8 cellular contexts compared by ENCODE assay signal in genomic region chr14:62117718-62118164, GRCh38.
DNase-seq lines count a peak whose midpoint lies in the region; ATAC-seq and TF ChIP-seq lines count a peak whose summit lies in the region.

No MANE protein-coding gene starts in this region.

- H3K27me3 Mint-ChIP-seq in CD8-positive, alpha-beta T cell (ENCODE audit: low read depth), result peaks cover 76% of the 10 kb centered on the region
- peaks cover 14% of the 10 kb centered on the region for H3K27me3 Mint-ChIP-seq in IgD-negative memory B cell
- H3K27me3 Mint-ChIP-seq in activated CD8-positive, alpha-beta memory T cell treated with anti-CD3 and anti-CD28 coated beads, Interleukin-2, amount 10 ng/mL, durations not matched to agents 7 days and 5 days, result peaks cover 83% of the 10 kb centered on the region

- CTCF ChIA-PET in CD8-positive, alpha-beta T cell (lab: Charles Lee), result interaction anchor here (1.0 to 6.4 kb wide), 3 partner anchors 9 to 20 kb away, joined by 3 to 40 read pairs (median 3); no protein-coding TSS in a partner anchor
- CTCF ChIA-PET in activated CD8-positive, alpha-beta memory T cell treated with anti-CD3 and anti-CD28 coated beads, Interleukin-2, amount 10 ng/mL, durations not matched to agents 7 days and 5 days (lab: Charles Lee), result interaction anchor here (0.6 to 3.0 kb wide), 4 partner anchors 9 to 258 kb away, joined by 3 to 11 read pairs (median 4); no protein-coding TSS in a partner anchor

- H3K36me3 ChIP-seq in CD8-positive, alpha-beta T cell (ENCODE audit: insufficient read depth, low read length), result no peaks in the 10 kb centered on the region
- no peaks in the 10 kb centered on the region for H3K36me3 ChIP-seq in ectodermal cell (ENCODE audit: control insufficient read depth, insufficient read depth, low read length)
- H3K36me3 ChIP-seq in neuron (ENCODE audit: insufficient read depth, low read length), result no peaks in the 10 kb centered on the region

- peak overlapping the region; percentile 71 for H3K4me3 Mint-ChIP-seq in CD8-positive, alpha-beta T cell
- peak overlapping the region; percentile 84 to 93 (median 89) for H3K4me3 Mint-ChIP-seq in IgD-negative memory B cell
- H3K4me3 Mint-ChIP-seq in activated CD8-positive, alpha-beta memory T cell treated with anti-CD3 and anti-CD28 coated beads, Interleukin-2, amount 10 ng/mL, durations not matched to agents 7 days and 5 days, result no peak overlapping the region

- TF ChIP-seq CTCF in CD8-positive, alpha-beta T cell (IDR thresholded peaks at IDR 0.05), result no peak

- no peak for ATAC-seq in CD8-positive, alpha-beta T cell
- no peak for ATAC-seq in HG03097 (IDR thresholded peaks at IDR 0.05; ENCODE audit: low FRiP score, unreplicated experiment)
- ATAC-seq in activated CD8-positive, alpha-beta memory T cell treated with anti-CD3 and anti-CD28 coated beads, Interleukin-2, amount 10 ng/mL, durations not matched to agents 7 days and 5 days, result no peak

- peaks cover 7% of the 10 kb centered on the region for H3K4me1 ChIP-seq in CD8-positive, alpha-beta T cell (ENCODE audit: insufficient read depth, low read length)
- H3K4me1 ChIP-seq in ectodermal cell (ENCODE audit: control insufficient read depth, insufficient read depth, low read length) (peaks cover 4% of the 10 kb centered on the region), neuron (ENCODE audit: insufficient read depth, low read length) (peaks cover 6% of the 10 kb centered on the region)

- peak overlapping the region; percentile 48 for H3K4me3 ChIP-seq in CD8-positive, alpha-beta T cell (ENCODE audit: low read depth, low read length)
- H3K4me3 ChIP-seq in ectodermal cell (ENCODE audit: insufficient read depth, low read depth, low read length) (peak overlapping the region; percentile 42), neuron (ENCODE audit: low read length) (peak overlapping the region; percentile 21)

- 22 to 27% methylated on average over 13 of the region's 13 CpGs for WGBS in ectodermal cell, 2 experiments

- no peaks in the 10 kb centered on the region for H3K36me3 Mint-ChIP-seq in CD8-positive, alpha-beta T cell
- H3K36me3 Mint-ChIP-seq in IgD-negative memory B cell, result no peaks in the 10 kb centered on the region
- no peaks in the 10 kb centered on the region for H3K36me3 Mint-ChIP-seq in activated CD8-positive, alpha-beta memory T cell treated with anti-CD3 and anti-CD28 coated beads, Interleukin-2, amount 10 ng/mL, durations not matched to agents 7 days and 5 days

- no peak overlapping the region for H3K27ac ChIP-seq in CD8-positive, alpha-beta T cell (ENCODE audit: low read depth, low read length)
- no peak overlapping the region for H3K27ac ChIP-seq in ectodermal cell (ENCODE audit: insufficient read depth, low read depth, low read length, poor library complexity, severe bottlenecking)

- H3K9me3 ChIP-seq in CD8-positive, alpha-beta T cell (ENCODE audit: low read length), result no peaks in the 10 kb centered on the region
- no peaks in the 10 kb centered on the region for H3K9me3 ChIP-seq in ectodermal cell (ENCODE audit: control insufficient read depth, low read length)
- no peaks in the 10 kb centered on the region for H3K9me3 ChIP-seq in neuron (ENCODE audit: low read length)

- H3K4me1 Mint-ChIP-seq in CD8-positive, alpha-beta T cell (ENCODE audit: low read depth), result peaks cover 9% of the 10 kb centered on the region
- peaks cover 7 to 21% (median 20%) of the 10 kb centered on the region in 3 donors for H3K4me1 Mint-ChIP-seq in IgD-negative memory B cell
- peaks cover 5% of the 10 kb centered on the region for H3K4me1 Mint-ChIP-seq in activated CD8-positive, alpha-beta memory T cell treated with anti-CD3 and anti-CD28 coated beads, Interleukin-2, amount 10 ng/mL, durations not matched to agents 7 days and 5 days

- H3K9me3 Mint-ChIP-seq in CD8-positive, alpha-beta T cell, result no peaks in the 10 kb centered on the region
- H3K9me3 Mint-ChIP-seq in IgD-negative memory B cell, result no peaks in the 10 kb centered on the region
- H3K9me3 Mint-ChIP-seq in activated CD8-positive, alpha-beta memory T cell treated with anti-CD3 and anti-CD28 coated beads, Interleukin-2, amount 10 ng/mL, durations not matched to agents 7 days and 5 days (ENCODE audit: low read depth), result no peaks in the 10 kb centered on the region

- DNase-seq in CD8-positive, alpha-beta T cell, result no peak
- DNase-seq in glomerular visceral epithelial cell (ENCODE audit: extremely low spot score) (no peak), foreskin melanocyte (no peak)
- DNase-seq in activated CD8-positive, alpha-beta memory T cell treated with anti-CD3 and anti-CD28 coated beads, Interleukin-2, amount 10 ng/mL, durations not matched to agents 7 days and 5 days, result no peak

- H2AFZ ChIP-seq in neuron (ENCODE audit: low read depth, low read length), result peak overlapping the region; percentile 39

- POLR2A ChIA-PET in CD8-positive, alpha-beta T cell (lab: Charles Lee), result no interaction called here

- intact Hi-C loops in CD8-positive, alpha-beta T cell (cut with DNase I, micrococcal nuclease), result no loop called here

- H3K27me3 ChIP-seq in CD8-positive, alpha-beta T cell (ENCODE audit: insufficient read depth, low read length), result peaks cover 24% of the 10 kb centered on the region
- H3K27me3 ChIP-seq in ectodermal cell (ENCODE audit: control insufficient read depth, insufficient read depth, low read length, poor library complexity, severe bottlenecking), result peaks cover 49% of the 10 kb centered on the region
- peaks cover 27% of the 10 kb centered on the region for H3K27me3 ChIP-seq in neuron (ENCODE audit: insufficient read depth, low read length)

- H3K27ac Mint-ChIP-seq in CD8-positive, alpha-beta T cell, result no peak overlapping the region
- peak overlapping the region in 1 of 3 donors; percentile 39 for H3K27ac Mint-ChIP-seq in IgD-negative memory B cell
- no peak overlapping the region for H3K27ac Mint-ChIP-seq in activated CD8-positive, alpha-beta memory T cell treated with anti-CD3 and anti-CD28 coated beads, Interleukin-2, amount 10 ng/mL, durations not matched to agents 7 days and 5 days
